1 cellular context compared by ENCODE assay signal in the genomic region with DNA sequence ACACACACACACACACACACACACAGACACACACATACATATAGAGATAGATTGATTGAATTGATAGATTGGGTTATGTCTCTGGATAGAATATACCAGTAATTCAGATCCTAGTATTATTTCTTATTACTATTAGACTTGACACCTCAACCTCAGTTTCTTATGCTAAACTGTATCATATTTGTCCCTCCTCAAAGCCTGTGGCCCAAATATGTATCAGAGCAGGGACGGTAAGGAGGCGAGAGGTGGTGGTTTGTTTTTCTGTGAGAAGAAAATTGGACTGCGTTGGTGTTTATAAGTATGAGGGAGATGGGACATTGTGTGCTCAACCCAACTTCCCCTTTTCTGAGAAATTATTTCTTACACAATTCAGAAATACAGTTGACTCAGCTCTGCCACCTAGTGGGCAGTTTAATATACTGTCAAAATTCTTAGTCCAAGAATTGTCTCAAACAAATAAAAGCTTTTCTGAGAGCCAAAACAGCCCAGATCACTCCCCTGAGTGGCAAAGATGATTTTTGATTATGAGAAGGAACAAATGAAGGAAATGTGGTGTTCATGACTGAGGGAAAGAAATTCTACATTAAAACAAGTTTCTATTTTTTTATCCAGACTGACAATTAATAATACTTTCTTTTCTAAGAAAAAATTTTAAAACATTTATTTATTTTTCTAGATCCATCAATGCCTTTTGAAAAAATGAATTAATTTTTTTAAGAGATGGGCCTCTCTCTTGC.
TF ChIP-seq lines count a peak whose summit lies in the region.

No MANE protein-coding gene starts in this region.

TF ChIP-seq in GM23338, 12 proteins besides CTCF, POLR2A, EP300 and RAD21 (continued from another document):
- no peak for TF ChIP-seq ZNF462 (CRISPR knock-in tag; IDR thresholded peaks at IDR 0.05)
- no peak for TF ChIP-seq CREB1 (CRISPR knock-in tag; IDR thresholded peaks at IDR 0.05; ENCODE audit: low read depth)
- no peak for TF ChIP-seq NANOG (IDR thresholded peaks at IDR 0.05; ENCODE audit: borderline replicate concordance)
- TF ChIP-seq EZH2phosphoT487 (IDR thresholded peaks at IDR 0.05; ENCODE audit: unreplicated experiment) = no peak
- no peak for TF ChIP-seq ZNF331 (CRISPR knock-in tag; IDR thresholded peaks at IDR 0.05; ENCODE audit: low read depth)
- no peak for TF ChIP-seq STAT1 (IDR thresholded peaks at IDR 0.05; ENCODE audit: unreplicated experiment)
